In the genomic region with DNA sequence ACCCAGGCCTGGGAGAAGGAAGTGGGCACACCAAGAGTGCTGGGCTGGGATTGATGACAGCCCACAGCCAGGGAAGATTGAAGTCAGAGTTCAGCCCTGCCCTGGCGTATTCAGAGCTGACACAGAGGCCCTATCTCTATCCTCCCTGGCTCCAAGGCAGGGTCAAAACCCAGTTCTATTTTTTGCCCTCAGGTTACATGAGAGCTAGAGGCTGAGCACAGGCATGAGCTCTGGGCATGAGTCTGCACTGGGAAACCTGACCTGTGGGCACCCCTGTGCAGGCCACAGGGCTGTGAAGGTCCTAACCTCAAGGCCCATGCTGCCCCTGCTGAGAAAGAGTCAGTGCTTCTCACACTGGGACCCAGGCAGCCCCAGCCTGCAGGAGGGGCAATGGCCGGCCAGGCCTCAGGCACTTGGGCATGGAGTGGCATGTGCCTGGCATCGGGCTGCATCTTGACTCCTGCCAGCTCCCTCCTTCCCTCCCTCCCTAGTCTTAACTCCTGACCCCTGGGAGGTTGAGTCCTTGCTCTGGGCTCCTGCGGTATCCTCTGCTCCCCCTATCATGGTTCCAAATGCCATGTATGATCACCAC, we compare ENCODE assay signal across 22 cellular contexts. TPM values are rescaled to one million over a fixed set of nuclear protein-coding genes. Genes with fewer than 3 reads are reported as not detected.
DNase-seq lines count a peak whose midpoint lies in the region; ATAC-seq, FAIRE-seq and TF ChIP-seq lines count a peak whose summit lies in the region.
"Had no signal": no experiment of that assay in that cellular context is flagged by ENCODE, and none has a peak within 500 bp of the region (broad histone marks: within the 10 kb centered on the region; RNA-seq: fewer than 3 reads in every experiment).

No MANE protein-coding gene starts in this region.

- peak overlapping the region; percentile 78 for H3K4ac ChIP-seq in H1 (replicated peaks; ENCODE audit: insufficient read length, low read depth, low read length)
- H3K4ac ChIP-seq in mesenchymal stem cell (ENCODE audit: low read depth in 1 of 2, low read length in 2 of 2) = no peak overlapping the region

- H4K91ac ChIP-seq in H1 (replicated peaks; ENCODE audit: insufficient read length, low read length) = no peak overlapping the region
- peak overlapping the region; percentile 62 for H4K91ac ChIP-seq in mesenchymal stem cell (ENCODE audit: low read length)

- H3K27ac Mint-ChIP-seq in endodermal cell = no peak overlapping the region
- H3K27ac Mint-ChIP-seq: CD4-positive, CD25-positive, alpha-beta regulatory T cell had no signal

- H3K14ac ChIP-seq in H1 (ENCODE audit: insufficient read length) = no peak overlapping the region
- H3K14ac ChIP-seq in mesenchymal stem cell (ENCODE audit: low read length in 2 of 2) = no peak overlapping the region

- H2AK5ac ChIP-seq in H1 (ENCODE audit: low read depth, low read length) (no peak overlapping the region), mesenchymal stem cell (ENCODE audit: low read length, severe bottlenecking) (no peak overlapping the region)

- ATAC-seq in Right ventricle myocardium superior (ENCODE audit: poor library complexity) = peak; percentile 59
- ATAC-seq: PC-3 had no signal

- FAIRE-seq in H1 (lab: Jason Lieb, UNC) = no peak
- FAIRE-seq: A204.1, G401.6 had no signal

- H2BK15ac ChIP-seq in H1 (ENCODE audit: low read length) (no peak overlapping the region), mesenchymal stem cell (ENCODE audit: low read depth, poor library complexity, severe bottlenecking) (no peak overlapping the region)

- H3K4me1 ChIP-seq in right atrium auricular region = peaks cover 0 to 40% of the 10 kb centered on the region in 2 donors
- peaks cover 0 to 11% (median 8%) of the 10 kb centered on the region in 4 experiments; a peak in 6 of 7 replicates for H3K4me1 ChIP-seq in H1 (replicated peaks in 1 of 4; ENCODE audit: control insufficient read depth in 3 of 4, insufficient read depth in 4 of 4, low read length in 3 of 4)
- peaks cover 22% of the 10 kb centered on the region for H3K4me1 ChIP-seq in mesenchymal stem cell (ENCODE audit: control insufficient read depth, insufficient read depth, low read depth, low read length)
- peaks cover 6% of the 10 kb centered on the region for H3K4me1 ChIP-seq in smooth muscle cell (ENCODE audit: low read depth)
- H3K4me1 ChIP-seq in endodermal cell (ENCODE audit: control insufficient read depth, insufficient read depth, low read length) = no peaks in the 10 kb centered on the region

- peaks cover 2% of the 10 kb centered on the region; the same call in 1 of the 2 replicates for H3K79me1 ChIP-seq in H1 (ENCODE audit: low read depth, low read length)
- peaks cover 26% of the 10 kb centered on the region for H3K79me1 ChIP-seq in mesenchymal stem cell (replicated peaks; ENCODE audit: low read length, poor library complexity, severe bottlenecking)

- H3K4me3 Mint-ChIP-seq in endodermal cell = no peak overlapping the region
- H3K4me3 Mint-ChIP-seq: CD4-positive, CD25-positive, alpha-beta regulatory T cell had no signal

- peaks cover 20% of the 10 kb centered on the region for H3K9me3 Mint-ChIP-seq in endodermal cell

- peaks cover 5% of the 10 kb centered on the region for H3K27me3 Mint-ChIP-seq in endodermal cell (ENCODE audit: insufficient read depth)
- H3K27me3 Mint-ChIP-seq: CD4-positive, CD25-positive, alpha-beta regulatory T cell had no signal

- peaks cover 3% of the 10 kb centered on the region for H3F3A ChIP-seq in smooth muscle cell (ENCODE audit: low read depth)

- TF ChIP-seq POLR2A in H1 (IDR thresholded peaks at IDR 0.05; ENCODE audit: control extremely low read depth in 1 of 2, low read depth in 2 of 2, low read length in 2 of 2) = no peak

- DNase-seq in Right ventricle myocardium superior (no peak), right atrium auricular region (ENCODE audit: low spot score) (no peak), H1 (ENCODE audit: low read depth in 1 of 2, low spot score in 2 of 2) (no peak), mesenchymal stem cell (no peak), substantia nigra (lab: John Stamatoyannopoulos, UW) (peak in 1 of 49 donors; percentile 33), smooth muscle cell (lab: John Stamatoyannopoulos, UW; ENCODE audit: unreplicated experiment) (no peak), endodermal cell (no peak), pons (ENCODE audit: low spot score) (no peak)
- DNase-seq: Caco-2; CD4-positive, CD25-positive, alpha-beta regulatory T cell; HCEC 1CT; NCI-H1417 treated with DMSO at 0.1 percent for 48 hours; NCI-H1930; NCI-H345; NCI-H526; PC-3; RPMI8226 had no signal

- TF ChIP-seq CTCF in right atrium auricular region (IDR thresholded peaks at IDR 0.05) = no peak
- no peak for TF ChIP-seq CTCF in H1 (IDR thresholded peaks at IDR 0.05; ENCODE audit: control extremely low read depth in 1 of 3, insufficient read depth in 1 of 3, low read depth in 1 of 3, low read length in 3 of 3)
- TF ChIP-seq CTCF in smooth muscle cell (IDR thresholded peaks at IDR 0.05; ENCODE audit: borderline replicate concordance, insufficient read depth, poor library complexity, severe bottlenecking) = no peak
- no peak for TF ChIP-seq CTCF in endodermal cell (conservative IDR thresholded peaks at IDR 0.05)

- peaks cover 3% of the 10 kb centered on the region; the same call in 1 of the 2 replicates for H3K23me2 ChIP-seq in H1 (ENCODE audit: low read depth, low read length)

- peaks cover 18% of the 10 kb centered on the region for H3K4me1 Mint-ChIP-seq in endodermal cell

- 89% methylated on average over 2 of the region's 4 CpGs; no CpG with 5 or more reads in 1 of the 2 experiments for WGBS in H1 (ENCODE audit: extremely low coverage in 1 of 2, insufficient coverage in 1 of 2, insufficient read length in 1 of 2, insufficient replicate concordance in 2 of 2, low coverage in 1 of 2, low lambda C conversion rate in 2 of 2, missing lambda C conversion rate in 1 of 2), 2 experiments
- WGBS in mesenchymal stem cell = 100% methylated on average over 4 of the region's 4 CpGs
- WGBS in smooth muscle cell (ENCODE audit: low lambda C conversion rate) = 93% methylated on average over 4 of the region's 4 CpGs
- WGBS in endodermal cell (ENCODE audit: insufficient coverage in 1 of 2, insufficient read length in 1 of 2), 2 experiments = 88 to 96% methylated on average over 3 to 4 of the region's 4 CpGs

- H3K9me3 ChIP-seq in right atrium auricular region (no peaks in the 10 kb centered on the region), H1 (ENCODE audit: insufficient read depth in 2 of 2, low read depth in 1 of 2, low read length in 1 of 2) (no peaks in the 10 kb centered on the region), mesenchymal stem cell (ENCODE audit: control insufficient read depth, low read length) (no peaks in the 10 kb centered on the region), smooth muscle cell (replicated peaks; ENCODE audit: low read depth) (no peaks in the 10 kb centered on the region), endodermal cell (ENCODE audit: control insufficient read depth, low read length) (no peaks in the 10 kb centered on the region)
- H3K9me3 ChIP-seq: BE2C, Caco-2 had no signal

- H2AFZ ChIP-seq in H1 (ENCODE audit: low read length) (no peak overlapping the region), mesenchymal stem cell (ENCODE audit: low read depth, low read length) (no peak overlapping the region), smooth muscle cell (ENCODE audit: low read depth) (no peak overlapping the region)

- H2BK20ac ChIP-seq in H1 (ENCODE audit: low read length) = no peak overlapping the region

- peaks cover 15% of the 10 kb centered on the region for H3K36me3 Mint-ChIP-seq in endodermal cell (ENCODE audit: low read depth)

- H3K4me2 ChIP-seq in H1 (ENCODE audit: insufficient read depth in 1 of 2, low read depth in 2 of 2, low read length in 2 of 2) = no peak overlapping the region
- no peak overlapping the region for H3K4me2 ChIP-seq in mesenchymal stem cell (ENCODE audit: low read length, poor library complexity, severe bottlenecking)
- H3K4me2 ChIP-seq in smooth muscle cell = no peak overlapping the region
- H3K4me2 ChIP-seq: KMS-11 had no signal

- H3K36me3 ChIP-seq in right atrium auricular region = no peaks in the 10 kb centered on the region
- no peaks in the 10 kb centered on the region for H3K36me3 ChIP-seq in H1 (ENCODE audit: control insufficient read depth in 2 of 4, insufficient read depth in 4 of 4, low read length in 3 of 4)
- H3K36me3 ChIP-seq in mesenchymal stem cell (ENCODE audit: control insufficient read depth in 1 of 2, insufficient read depth in 2 of 2, low read depth in 1 of 2, low read length in 2 of 2) = peaks cover 5 to 7% of the 10 kb centered on the region in 2 experiments
- no peaks in the 10 kb centered on the region for H3K36me3 ChIP-seq in smooth muscle cell (ENCODE audit: low read depth)
- no peaks in the 10 kb centered on the region for H3K36me3 ChIP-seq in endodermal cell (ENCODE audit: control insufficient read depth, insufficient read depth, low read length)
- H3K36me3 ChIP-seq: BE2C had no signal

- H3K18ac ChIP-seq in H1 (ENCODE audit: extremely low read depth, low read length) (no peak overlapping the region), mesenchymal stem cell (ENCODE audit: low read depth in 1 of 2, low read length in 2 of 2) (no peak overlapping the region)

- H3K79me2 ChIP-seq in H1 (ENCODE audit: control insufficient read depth in 1 of 2, insufficient read depth in 2 of 2, low read length in 2 of 2) = no peaks in the 10 kb centered on the region; a peak in 1 of 4 replicates
- no peaks in the 10 kb centered on the region for H3K79me2 ChIP-seq in smooth muscle cell (ENCODE audit: low read depth)

- no peaks in the 10 kb centered on the region for H3K27me3 ChIP-seq in right atrium auricular region
- H3K27me3 ChIP-seq in H1 (replicated peaks in 1 of 4; ENCODE audit: control insufficient read depth in 3 of 4, extremely low read depth in 1 of 4, insufficient read depth in 3 of 4, low read length in 3 of 4) = peaks cover 0 to 4% (median 0%) of the 10 kb centered on the region in 4 experiments; a peak in 2 of 7 replicates
- H3K27me3 ChIP-seq in mesenchymal stem cell (ENCODE audit: control insufficient read depth in 1 of 2, insufficient read depth in 1 of 2, low read length in 2 of 2) = no peaks in the 10 kb centered on the region
- no peaks in the 10 kb centered on the region for H3K27me3 ChIP-seq in smooth muscle cell (ENCODE audit: low read depth)
- no peaks in the 10 kb centered on the region for H3K27me3 ChIP-seq in endodermal cell (ENCODE audit: control insufficient read depth, insufficient read depth, low read length, poor library complexity, severe bottlenecking)
- H3K27me3 ChIP-seq: BE2C had no signal

- H2BK5ac ChIP-seq in H1 (ENCODE audit: low read depth, low read length) (no peak overlapping the region), mesenchymal stem cell (ENCODE audit: low read depth, low read length, poor library complexity, severe bottlenecking) (no peak overlapping the region)

- no peak overlapping the region for H3K23ac ChIP-seq in H1 (ENCODE audit: insufficient read length)
- H3K23ac ChIP-seq in mesenchymal stem cell (ENCODE audit: low read length in 2 of 2) = no peak overlapping the region

- H4K8ac ChIP-seq in H1 (ENCODE audit: extremely low read depth, insufficient read depth, low read length) (no peak overlapping the region), mesenchymal stem cell (ENCODE audit: low read length) (no peak overlapping the region)

- peak overlapping the region; percentile 12; the same call in 1 of the 2 replicates for H2BK12ac ChIP-seq in H1 (ENCODE audit: low read depth, low read length)
- no peak overlapping the region for H2BK12ac ChIP-seq in mesenchymal stem cell (ENCODE audit: low read length in 2 of 2)

- H4K20me1 ChIP-seq in H1 (replicated peaks in 1 of 2; ENCODE audit: control insufficient read depth in 1 of 2, insufficient read depth in 2 of 2, low read length in 2 of 2) (peaks cover 0 to 2% of the 10 kb centered on the region in 2 experiments), smooth muscle cell (ENCODE audit: low read depth) (no peaks in the 10 kb centered on the region)

- peak overlapping the region; percentile 43 for H2BK120ac ChIP-seq in H1 (replicated peaks; ENCODE audit: low read depth, low read length)
- H2BK120ac ChIP-seq in mesenchymal stem cell (ENCODE audit: low read depth, low read length) = no peak overlapping the region

- POLR2A ChIA-PET in H1 (lab: Charles Lee; ENCODE audit: partially characterized antibody) = no interaction called here

- no peak overlapping the region for H4K5ac ChIP-seq in H1 (ENCODE audit: insufficient read length, low read depth, low read length)

- TF ChIP-seq RAD21 in H1 (IDR thresholded peaks at IDR 0.05 in 1 of 2, conservative IDR thresholded peaks at IDR 0.05 in 1 of 2; ENCODE audit: low read depth in 2 of 2, low read length in 2 of 2) = no peak

- peak overlapping the region; percentile 16 for H3K56ac ChIP-seq in H1 (replicated peaks; ENCODE audit: insufficient read length, low read depth, low read length)

- TF ChIP-seq EP300 in H1 (IDR thresholded peaks at IDR 0.05; ENCODE audit: borderline replicate concordance in 1 of 2, low read depth in 2 of 2, low read length in 2 of 2) = no peak

- intact Hi-C loops in Right ventricle myocardium superior (cut with DNase I) = no loop called here

- H3K4me3 ChIP-seq in right atrium auricular region (no peak overlapping the region), H1 (ENCODE audit: extremely low read depth in 1 of 4, insufficient read depth in 2 of 4, low read depth in 3 of 4, low read length in 4 of 4) (no peak overlapping the region), mesenchymal stem cell (ENCODE audit: insufficient read depth in 1 of 2, low read depth in 1 of 2, low read length in 2 of 2) (peak overlapping the region in 1 of 2 experiments; percentile 28), smooth muscle cell (no peak overlapping the region), endodermal cell (ENCODE audit: low read length) (no peak overlapping the region)

- CTCF ChIA-PET in H1 (lab: Charles Lee; ENCODE audit: partially characterized antibody) = interaction anchor here (0.9 to 3.6 kb wide), 3 partner anchors 27 to 238 kb away, joined by 4 to 10 read pairs (median 5); partner anchors contain the start of gene DUSP18

- H3K9ac ChIP-seq in H1 (replicated peaks in 1 of 4; ENCODE audit: extremely low read depth in 1 of 4, low read depth in 3 of 4, low read length in 3 of 4) (no peak overlapping the region), mesenchymal stem cell (ENCODE audit: low read length) (no peak overlapping the region), smooth muscle cell (ENCODE audit: low read depth) (no peak overlapping the region), endodermal cell (ENCODE audit: extremely low read depth, low read length, poor library complexity, severe bottlenecking) (no peak overlapping the region)
- H3K9ac ChIP-seq: KMS-11 had no signal

- no peak overlapping the region for H3K27ac ChIP-seq in right atrium auricular region
- no peak overlapping the region for H3K27ac ChIP-seq in H1 (ENCODE audit: low read depth, low read length)
- H3K27ac ChIP-seq in mesenchymal stem cell (ENCODE audit: low read length, poor library complexity, severe bottlenecking) = no peak overlapping the region
- H3K27ac ChIP-seq in substantia nigra (ENCODE audit: low read depth, low read length, poor library complexity, severe bottlenecking) = peak overlapping the region; percentile 46
- H3K27ac ChIP-seq in smooth muscle cell (ENCODE audit: low read depth) = no peak overlapping the region
- H3K27ac ChIP-seq in endodermal cell (ENCODE audit: low read depth, low read length) = no peak overlapping the region
- H3K27ac ChIP-seq: HL-60, KMS-11 had no signal

RNA-seq across cellular contexts. Expression of gene SLC35E4, which starts 5.4 kb away (rescaled TPM):
- 4.1 TPM for total RNA-seq in Right ventricle myocardium superior
- total RNA-seq in right atrium auricular region = 1 to 10 TPM; 4.0 to 9.1 TPM
- 5.1 TPM in 2 replicates for total RNA-seq in H1 (2021; fragmentation: NEBNext Ultra II Directional; extraction: Animal tissue kit (Norgen Biotek cat#: 25700))
- 5.6 and 7.8 TPM in 2 replicates for polyA plus RNA-seq in H1 (2011; rRNA removed)
- polyA plus RNA-seq in H1 (2011; cell fraction: cytosol; rRNA removed) = 4.9 TPM
- polyA plus RNA-seq in H1 (2011; cell fraction: nucleus; rRNA removed) = 5.3 TPM
- 3.1 to 5.1 TPM (median 3.9 TPM) in 4 replicates for polyA plus RNA-seq in H1 (2012, experiment 1 of 2)
- polyA plus RNA-seq in H1 (2012, experiment 2 of 2) = 5.2 TPM
- 6.0 TPM for polyA plus RNA-seq in H1 (2013, experiment 1 of 2)
- polyA plus RNA-seq in H1 (2013, experiment 2 of 2) = 6.0 TPM
- 2.8 and 3.0 TPM in 2 replicates for polyA minus RNA-seq in H1 (2011; rRNA and poly(A)+ RNA removed)
- 4.3 TPM for polyA minus RNA-seq in H1 (2011; cell fraction: cytosol; rRNA and poly(A)+ RNA removed)
- polyA minus RNA-seq in H1 (2011; cell fraction: nucleus; rRNA and poly(A)+ RNA removed) = 5.8 TPM
- 4.1 TPM for polyA plus RNA-seq in mesenchymal stem cell (2013, experiment 1 of 2)
- polyA plus RNA-seq in mesenchymal stem cell (2013, experiment 2 of 2) = 4.0 TPM
- 3.6 and 5.0 TPM in 2 replicates for total RNA-seq in smooth muscle cell
- 4.1 and 7.2 TPM in 2 replicates for polyA plus RNA-seq in smooth muscle cell
- total RNA-seq in endodermal cell = 1 to 10 TPM; 2.3 to 3.9 TPM
- polyA plus RNA-seq in endodermal cell (2013, experiment 1 of 2) = 2.4 TPM
- 2.1 TPM for polyA plus RNA-seq in endodermal cell (2013, experiment 2 of 2)

RNA-seq across cellular contexts. Expression of gene DUSP18, which starts 26.7 kb away (rescaled TPM):
- total RNA-seq in Right ventricle myocardium superior = 2.2 TPM
- total RNA-seq in right atrium auricular region = 1 to 10 TPM; 1.8 to 4.9 TPM
- 2.6 and 3.6 TPM in 2 replicates for total RNA-seq in H1 (2021; fragmentation: NEBNext Ultra II Directional; extraction: Animal tissue kit (Norgen Biotek cat#: 25700))
- 7.3 and 8.3 TPM in 2 replicates for polyA plus RNA-seq in H1 (2011; rRNA removed)
- polyA plus RNA-seq in H1 (2011; cell fraction: cytosol; rRNA removed) = 5.8 TPM
- 6.1 TPM for polyA plus RNA-seq in H1 (2011; cell fraction: nucleus; rRNA removed)
- 2.7 to 3.6 TPM (median 3.3 TPM) in 4 replicates for polyA plus RNA-seq in H1 (2012, experiment 1 of 2)
- polyA plus RNA-seq in H1 (2012, experiment 2 of 2) = 2.1 TPM
- polyA plus RNA-seq in H1 (2013, experiment 1 of 2) = 1.9 TPM
- polyA plus RNA-seq in H1 (2013, experiment 2 of 2) = 1.8 TPM
- polyA minus RNA-seq in H1 (2011; rRNA and poly(A)+ RNA removed) = 11.0 and 13.8 TPM in 2 replicates
- 5.0 TPM for polyA minus RNA-seq in H1 (2011; cell fraction: cytosol; rRNA and poly(A)+ RNA removed)
- 4.8 TPM for polyA minus RNA-seq in H1 (2011; cell fraction: nucleus; rRNA and poly(A)+ RNA removed)
- 8.2 TPM for polyA plus RNA-seq in mesenchymal stem cell (2013, experiment 1 of 2)
- polyA plus RNA-seq in mesenchymal stem cell (2013, experiment 2 of 2) = 8.3 TPM
- 8.9 and 11.0 TPM in 2 replicates for total RNA-seq in smooth muscle cell
- polyA plus RNA-seq in smooth muscle cell = 8.1 and 9.3 TPM in 2 replicates
- total RNA-seq in endodermal cell = 1 to 10 TPM; 7.3 to 7.6 TPM
- polyA plus RNA-seq in endodermal cell (2013, experiment 1 of 2) = 7.5 TPM
- 7.4 TPM for polyA plus RNA-seq in endodermal cell (2013, experiment 2 of 2)

RNA-seq across cellular contexts. Expression of gene TCN2, which starts 34.0 kb away (rescaled TPM):
- total RNA-seq in Right ventricle myocardium superior = 13.4 TPM
- 10 to 100 TPM; 28.7 to 38.2 TPM for total RNA-seq in right atrium auricular region
- 30.0 and 36.2 TPM in 2 replicates for total RNA-seq in H1 (2021; fragmentation: NEBNext Ultra II Directional; extraction: Animal tissue kit (Norgen Biotek cat#: 25700))
- 87.8 and 91.7 TPM in 2 replicates for polyA plus RNA-seq in H1 (2011; rRNA removed)
- 59.1 TPM for polyA plus RNA-seq in H1 (2011; cell fraction: cytosol; rRNA removed)
- 77.5 TPM for polyA plus RNA-seq in H1 (2011; cell fraction: nucleus; rRNA removed)
- polyA plus RNA-seq in H1 (2012, experiment 1 of 2) = 38.9 to 58.8 TPM (median 53.7 TPM) in 4 replicates
- 67.8 TPM for polyA plus RNA-seq in H1 (2012, experiment 2 of 2)
- 56.8 TPM for polyA plus RNA-seq in H1 (2013, experiment 1 of 2)
- 56.9 TPM for polyA plus RNA-seq in H1 (2013, experiment 2 of 2)
- 73.8 and 106 TPM in 2 replicates for polyA minus RNA-seq in H1 (2011; rRNA and poly(A)+ RNA removed)
- polyA minus RNA-seq in H1 (2011; cell fraction: cytosol; rRNA and poly(A)+ RNA removed) = 33.8 TPM
- polyA minus RNA-seq in H1 (2011; cell fraction: nucleus; rRNA and poly(A)+ RNA removed) = 46.5 TPM
- polyA plus RNA-seq in mesenchymal stem cell (2013, experiment 1 of 2) = 16.2 TPM
- polyA plus RNA-seq in mesenchymal stem cell (2013, experiment 2 of 2) = 16.3 TPM
- total RNA-seq in smooth muscle cell = 3.4 and 5.2 TPM in 2 replicates
- 3.1 and 3.3 TPM in 2 replicates for polyA plus RNA-seq in smooth muscle cell
- 10 to 100 TPM; 71.8 to 73.6 TPM for total RNA-seq in endodermal cell
- polyA plus RNA-seq in endodermal cell (2013, experiment 1 of 2) = 42.4 TPM
- polyA plus RNA-seq in endodermal cell (2013, experiment 2 of 2) = 38.7 TPM

RNA-seq across cellular contexts. Expression of gene PES1, which starts 49.2 kb away (rescaled TPM):
- total RNA-seq in Right ventricle myocardium superior (19.3 TPM), right atrium auricular region (10 to 100 TPM; 13.2 to 33.5 TPM), smooth muscle cell (27.4 and 35.6 TPM in 2 replicates), endodermal cell (10 to 100 TPM; 78.7 to 90.2 TPM)
- 121 and 133 TPM in 2 replicates for total RNA-seq in H1 (2021; fragmentation: NEBNext Ultra II Directional; extraction: Animal tissue kit (Norgen Biotek cat#: 25700))
- polyA plus RNA-seq in H1 (2011; rRNA removed) (191 and 247 TPM in 2 replicates), smooth muscle cell (52.7 and 59.4 TPM in 2 replicates)
- polyA plus RNA-seq in H1 (2011; cell fraction: cytosol; rRNA removed) = 147 TPM
- polyA plus RNA-seq in H1 (2011; cell fraction: nucleus; rRNA removed) = 202 TPM
- polyA plus RNA-seq in H1 (2012, experiment 1 of 2) = 90.7 to 127 TPM (median 115 TPM) in 4 replicates
- 136 TPM for polyA plus RNA-seq in H1 (2012, experiment 2 of 2)
- polyA plus RNA-seq in H1 (2013, experiment 1 of 2) = 73.6 TPM
- 74.6 TPM for polyA plus RNA-seq in H1 (2013, experiment 2 of 2)
- 186 and 236 TPM in 2 replicates for polyA minus RNA-seq in H1 (2011; rRNA and poly(A)+ RNA removed)
- polyA minus RNA-seq in H1 (2011; cell fraction: cytosol; rRNA and poly(A)+ RNA removed) = 73.2 TPM
- polyA minus RNA-seq in H1 (2011; cell fraction: nucleus; rRNA and poly(A)+ RNA removed) = 84.9 TPM
- 48.9 TPM for polyA plus RNA-seq in mesenchymal stem cell (2013, experiment 1 of 2)
- 48.6 TPM for polyA plus RNA-seq in mesenchymal stem cell (2013, experiment 2 of 2)
- 55.6 TPM for polyA plus RNA-seq in endodermal cell (2013, experiment 1 of 2)
- 52.0 TPM for polyA plus RNA-seq in endodermal cell (2013, experiment 2 of 2)

RNA-seq across cellular contexts. Expression of gene OSBP2, which starts 53.7 kb away (rescaled TPM):
- total RNA-seq in Right ventricle myocardium superior = 15.1 TPM
- 10 to 100 TPM in 1 of 2 donors, 1 to 10 TPM in 1; 4.0 to 16.8 TPM for total RNA-seq in right atrium auricular region
- 3.4 and 3.7 TPM in 2 replicates for total RNA-seq in H1 (2021; fragmentation: NEBNext Ultra II Directional; extraction: Animal tissue kit (Norgen Biotek cat#: 25700))
- polyA plus RNA-seq in H1 (2011; rRNA removed) = 3.4 and 4.5 TPM in 2 replicates
- polyA plus RNA-seq in H1 (2011; cell fraction: cytosol; rRNA removed) = 2.9 TPM
- polyA plus RNA-seq in H1 (2011; cell fraction: nucleus; rRNA removed) = 4.9 TPM
- 4.0 to 5.0 TPM (median 4.2 TPM) in 4 replicates for polyA plus RNA-seq in H1 (2012, experiment 1 of 2)
- 2.5 TPM for polyA plus RNA-seq in H1 (2012, experiment 2 of 2)
- polyA plus RNA-seq in H1 (2013, experiment 1 of 2) = 3.6 TPM
- polyA plus RNA-seq in H1 (2013, experiment 2 of 2) = 3.8 TPM
- 5.3 and 5.8 TPM in 2 replicates for polyA minus RNA-seq in H1 (2011; rRNA and poly(A)+ RNA removed)
- polyA minus RNA-seq in H1 (2011; cell fraction: cytosol; rRNA and poly(A)+ RNA removed) = 8.0 TPM
- polyA minus RNA-seq in H1 (2011; cell fraction: nucleus; rRNA and poly(A)+ RNA removed) = 8.9 TPM
- polyA plus RNA-seq in mesenchymal stem cell (2013, experiment 1 of 2) = 0.21 TPM
- 0.21 TPM for polyA plus RNA-seq in mesenchymal stem cell (2013, experiment 2 of 2)
- total RNA-seq in smooth muscle cell = 4.6 and 9.1 TPM in 2 replicates
- 3.8 and 4.9 TPM in 2 replicates for polyA plus RNA-seq in smooth muscle cell
- 10 to 100 TPM in 1 of 2 donors, 1 to 10 TPM in 1; 6.8 to 11.1 TPM for total RNA-seq in endodermal cell
- 4.7 TPM for polyA plus RNA-seq in endodermal cell (2013, experiment 1 of 2)
- 4.3 TPM for polyA plus RNA-seq in endodermal cell (2013, experiment 2 of 2)
